Comparison of ENCODE assay signal across 2 cellular contexts in genomic region chr1:26971590-26971989, GRCh38.
A peak's percentile ranks its signal among the peaks of the same experiment; 100 is the strongest.
TF ChIP-seq lines count a peak whose summit lies in the region.

No MANE protein-coding gene starts in this region.

TF ChIP-seq in H1, 55 proteins besides CTCF, POLR2A, EP300 and RAD21:
- TF ChIP-seq HDAC2 (IDR thresholded peaks at IDR 0.05; ENCODE audit: borderline replicate concordance in 1 of 2, low read depth in 2 of 2, low read length in 2 of 2) = 0 out of 4 replicates have a peak, but pooled peaks of 1 of the 2 experiments have one; percentile 69
- peak; percentile 88 for TF ChIP-seq KDM1A (IDR thresholded peaks at IDR 0.05; ENCODE audit: borderline replicate concordance, low read length)
- no peak for TF ChIP-seq BACH1 (IDR thresholded peaks at IDR 0.05; ENCODE audit: low read length)

TF ChIP-seq in SK-N-SH, 30 proteins besides CTCF, POLR2A, EP300 and RAD21:
- TF ChIP-seq EZH2phosphoT487 (IDR thresholded peaks at IDR 0.05; ENCODE audit: borderline replicate concordance, low read depth) = no peak
- TF ChIP-seq SMC3 (IDR thresholded peaks at IDR 0.05; ENCODE audit: low read depth, low read length) = no peak
- no peak for TF ChIP-seq MAX (IDR thresholded peaks at IDR 0.05; ENCODE audit: low read depth)
- no peak for TF ChIP-seq ELF1 (IDR thresholded peaks at IDR 0.05)
- TF ChIP-seq CHD2 (IDR thresholded peaks at IDR 0.05; ENCODE audit: low read length, partially characterized antibody) = no peak
- no peak for TF ChIP-seq JUND (IDR thresholded peaks at IDR 0.05)
- no peak for TF ChIP-seq FOSL2 (IDR thresholded peaks at IDR 0.05; ENCODE audit: borderline replicate concordance, low read depth)
- TF ChIP-seq TAF1 (IDR thresholded peaks at IDR 0.05; ENCODE audit: borderline replicate concordance, low read depth, low read length) = no peak
- TF ChIP-seq REST (IDR thresholded peaks at IDR 0.05; ENCODE audit: low read depth, low read length) = no peak
- TF ChIP-seq TEAD4 (IDR thresholded peaks at IDR 0.05; ENCODE audit: borderline replicate concordance, insufficient read depth) = no peak
- TF ChIP-seq IRF3 (IDR thresholded peaks at IDR 0.05; ENCODE audit: low read depth, low read length) = no peak
- TF ChIP-seq GATA2 (CRISPR knock-in tag; IDR thresholded peaks at IDR 0.05) = no peak
- TF ChIP-seq RCOR1 (IDR thresholded peaks at IDR 0.05; ENCODE audit: low read length) = no peak
- TF ChIP-seq SIN3A (IDR thresholded peaks at IDR 0.05; ENCODE audit: borderline replicate concordance, low read depth, low read length) = no peak
- no peak for TF ChIP-seq NFIC (IDR thresholded peaks at IDR 0.05; ENCODE audit: borderline replicate concordance)
- no peak for TF ChIP-seq MEF2A (IDR thresholded peaks at IDR 0.05; ENCODE audit: borderline replicate concordance, low read depth)
- no peak for TF ChIP-seq USF1 (IDR thresholded peaks at IDR 0.05; ENCODE audit: borderline replicate concordance, low read depth)
